1 cellular context compared by ENCODE assay signal in the genomic region with DNA sequence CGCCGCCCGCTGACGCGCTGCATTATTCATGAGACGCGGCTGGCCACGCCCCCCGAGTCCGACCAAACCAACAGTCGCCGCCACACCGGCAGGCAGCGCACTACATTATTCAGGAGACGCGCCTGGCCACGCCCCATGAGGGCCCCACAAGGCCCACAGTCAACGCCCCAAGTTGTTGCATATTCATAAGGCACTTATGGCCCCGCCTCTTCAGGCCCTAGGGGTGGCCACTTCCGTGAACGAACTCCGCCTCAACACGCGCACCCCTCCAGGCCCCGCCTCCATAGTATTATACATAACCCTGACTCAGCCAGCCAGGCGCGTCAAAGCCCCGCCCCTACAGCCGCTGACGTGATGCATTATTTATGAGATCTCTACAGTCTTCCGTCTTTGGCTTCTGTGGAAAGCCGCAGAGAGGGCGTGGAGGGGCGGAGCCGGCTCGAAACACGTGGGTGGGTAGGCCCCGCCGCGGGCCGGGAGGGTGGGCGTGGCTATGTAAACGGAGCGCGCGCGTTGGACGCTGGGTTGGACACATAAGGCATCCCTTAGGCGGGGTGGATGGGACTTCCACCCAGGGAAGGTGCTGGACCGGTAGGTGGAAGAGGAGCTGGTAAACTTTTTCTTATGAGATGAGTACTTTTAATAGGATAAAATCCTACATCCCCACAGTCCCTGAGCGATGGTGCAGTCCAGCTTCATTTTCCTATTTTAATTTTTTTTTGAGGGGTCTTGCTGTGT.
A peak's percentile ranks its signal among the peaks of the same experiment; 100 is the strongest.
TF ChIP-seq lines count a peak whose summit lies in the region.

No MANE protein-coding gene starts in this region.

TF ChIP-seq in H1, 55 proteins besides CTCF, POLR2A, EP300 and RAD21:
- TF ChIP-seq TEAD4 (IDR thresholded peaks at IDR 0.05; ENCODE audit: low read depth, low read length): no peak
- no peak for TF ChIP-seq RBBP5 (IDR thresholded peaks at IDR 0.05; ENCODE audit: borderline replicate concordance, low read depth, low read length)
- TF ChIP-seq KDM1A (IDR thresholded peaks at IDR 0.05; ENCODE audit: borderline replicate concordance, low read length): no peak
- no peak for TF ChIP-seq ZNF274 (IDR thresholded peaks at IDR 0.05; ENCODE audit: borderline replicate concordance, extremely low read depth, low read length)
- TF ChIP-seq CHD2 (IDR thresholded peaks at IDR 0.05; ENCODE audit: low read length): no peak
- TF ChIP-seq, protein P1, sequence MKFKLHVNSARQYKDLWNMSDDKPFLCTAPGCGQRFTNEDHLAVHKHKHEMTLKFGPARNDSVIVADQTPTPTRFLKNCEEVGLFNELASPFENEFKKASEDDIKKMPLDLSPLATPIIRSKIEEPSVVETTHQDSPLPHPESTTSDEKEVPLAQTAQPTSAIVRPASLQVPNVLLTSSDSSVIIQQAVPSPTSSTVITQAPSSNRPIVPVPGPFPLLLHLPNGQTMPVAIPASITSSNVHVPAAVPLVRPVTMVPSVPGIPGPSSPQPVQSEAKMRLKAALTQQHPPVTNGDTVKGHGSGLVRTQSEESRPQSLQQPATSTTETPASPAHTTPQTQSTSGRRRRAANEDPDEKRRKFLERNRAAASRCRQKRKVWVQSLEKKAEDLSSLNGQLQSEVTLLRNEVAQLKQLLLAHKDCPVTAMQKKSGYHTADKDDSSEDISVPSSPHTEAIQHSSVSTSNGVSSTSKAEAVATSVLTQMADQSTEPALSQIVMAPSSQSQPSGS (IDR thresholded peaks at IDR 0.05; ENCODE audit: low read length): 0 out of 2 replicates have a peak, but pooled peaks have one; percentile 44
- TF ChIP-seq TAF1 (IDR thresholded peaks at IDR 0.05; ENCODE audit: low read depth, low read length): peak; percentile 51; the same call in 1 of the 2 replicates
- no peak for TF ChIP-seq CEBPB (IDR thresholded peaks at IDR 0.05; ENCODE audit: low read depth, low read length)
- TF ChIP-seq, protein P2, sequence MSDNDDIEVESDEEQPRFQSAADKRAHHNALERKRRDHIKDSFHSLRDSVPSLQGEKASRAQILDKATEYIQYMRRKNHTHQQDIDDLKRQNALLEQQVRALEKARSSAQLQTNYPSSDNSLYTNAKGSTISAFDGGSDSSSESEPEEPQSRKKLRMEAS (IDR thresholded peaks at IDR 0.05): 0 out of 2 replicates have a peak, but pooled peaks have one; percentile 5
- no peak for TF ChIP-seq NRF1 (IDR thresholded peaks at IDR 0.05; ENCODE audit: low read depth, low read length)
- peak; percentile 97 for TF ChIP-seq POU5F1 (IDR thresholded peaks at IDR 0.05; ENCODE audit: low read depth, low read length)
- no peak for TF ChIP-seq RXRA (IDR thresholded peaks at IDR 0.05; ENCODE audit: insufficient read depth, low read depth, low read length)
- no peak for TF ChIP-seq FOSL1 (IDR thresholded peaks at IDR 0.05; ENCODE audit: insufficient read depth, low read depth, low read length)
- TF ChIP-seq SIX5 (IDR thresholded peaks at IDR 0.05; ENCODE audit: low read depth, low read length): no peak
- no peak for TF ChIP-seq KDM4A (IDR thresholded peaks at IDR 0.05; ENCODE audit: low read depth, low read length, severe bottlenecking)
- TF ChIP-seq TBP (IDR thresholded peaks at IDR 0.05; ENCODE audit: low read depth, low read length): 0 out of 2 replicates have a peak, but pooled peaks have one; percentile 28
- TF ChIP-seq RNF2 (IDR thresholded peaks at IDR 0.05; ENCODE audit: borderline replicate concordance, low read depth, low read length, missing control alignments, poor library complexity, severe bottlenecking): no peak
- TF ChIP-seq MAFK (IDR thresholded peaks at IDR 0.05; ENCODE audit: low read depth, low read length): peak; percentile 32; the same call in 1 of the 2 replicates
- TF ChIP-seq PHF8 (conservative IDR thresholded peaks at IDR 0.05; ENCODE audit: low read depth, low read length): no peak
- TF ChIP-seq SRF (IDR thresholded peaks at IDR 0.05; ENCODE audit: low read depth, low read length): no peak
- no peak for TF ChIP-seq BCL11A (IDR thresholded peaks at IDR 0.05; ENCODE audit: low read depth in 2 of 2, low read length in 2 of 2)
- TF ChIP-seq CHD1 (IDR thresholded peaks at IDR 0.05; ENCODE audit: low read depth, low read length): no peak
- no peak for TF ChIP-seq SAP30 (IDR thresholded peaks at IDR 0.05; ENCODE audit: insufficient read depth, insufficient replicate concordance, low read length)
- peak; percentile 44 for TF ChIP-seq JUND (IDR thresholded peaks at IDR 0.05; ENCODE audit: low read length)
- peak; percentile 57; the same call in 1 of the 2 replicates for TF ChIP-seq SP1 (IDR thresholded peaks at IDR 0.05; ENCODE audit: low read depth, low read length)
- no peak for TF ChIP-seq SP2 (IDR thresholded peaks at IDR 0.05; ENCODE audit: low read length)
- no peak for TF ChIP-seq EZH2 (IDR thresholded peaks at IDR 0.05; ENCODE audit: low read depth, low read length, severe bottlenecking)
- TF ChIP-seq YY1 (IDR thresholded peaks at IDR 0.05; ENCODE audit: low read depth, low read length): no peak
- no peak for TF ChIP-seq TCF12 (IDR thresholded peaks at IDR 0.05; ENCODE audit: low read depth, low read length)
- TF ChIP-seq KDM5A (IDR thresholded peaks at IDR 0.05; ENCODE audit: low read length): no peak
- TF ChIP-seq ASH2L (IDR thresholded peaks at IDR 0.05; ENCODE audit: low read length): no peak
- no peak for TF ChIP-seq BRCA1 (IDR thresholded peaks at IDR 0.05; ENCODE audit: low read depth, low read length)
- TF ChIP-seq SUZ12 (IDR thresholded peaks at IDR 0.05; ENCODE audit: low read length): no peak
- TF ChIP-seq GTF2F1 (IDR thresholded peaks at IDR 0.05; ENCODE audit: borderline replicate concordance, low read depth, low read length): no peak
- TF ChIP-seq JUN (IDR thresholded peaks at IDR 0.05; ENCODE audit: low read depth, low read length): no peak
- TF ChIP-seq HDAC6 (IDR thresholded peaks at IDR 0.05; ENCODE audit: low read depth, low read length): no peak
- TF ChIP-seq POLR2AphosphoS5 (IDR thresholded peaks at IDR 0.05; ENCODE audit: low read depth, low read length): no peak
- TF ChIP-seq, protein P3, sequence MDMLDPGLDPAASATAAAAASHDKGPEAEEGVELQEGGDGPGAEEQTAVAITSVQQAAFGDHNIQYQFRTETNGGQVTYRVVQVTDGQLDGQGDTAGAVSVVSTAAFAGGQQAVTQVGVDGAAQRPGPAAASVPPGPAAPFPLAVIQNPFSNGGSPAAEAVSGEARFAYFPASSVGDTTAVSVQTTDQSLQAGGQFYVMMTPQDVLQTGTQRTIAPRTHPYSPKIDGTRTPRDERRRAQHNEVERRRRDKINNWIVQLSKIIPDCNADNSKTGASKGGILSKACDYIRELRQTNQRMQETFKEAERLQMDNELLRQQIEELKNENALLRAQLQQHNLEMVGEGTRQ (IDR thresholded peaks at IDR 0.05; ENCODE audit: low read length): no peak
- no peak for TF ChIP-seq CBX5 (IDR thresholded peaks at IDR 0.05; ENCODE audit: low read depth, low read length)
- 0 out of 2 replicates have a peak, but pooled peaks have one; percentile 29 for TF ChIP-seq CREB1 (IDR thresholded peaks at IDR 0.05)
- TF ChIP-seq NANOG (IDR thresholded peaks at IDR 0.05; ENCODE audit: insufficient read depth, low read depth, low read length, poor library complexity, severe bottlenecking): no peak
- TF ChIP-seq HDAC2 (IDR thresholded peaks at IDR 0.05; ENCODE audit: borderline replicate concordance in 1 of 2, low read depth in 2 of 2, low read length in 2 of 2): peak in 1 of 2 experiments; percentile 98; a peak in 2 of 4 replicates
- TF ChIP-seq, protein P4, sequence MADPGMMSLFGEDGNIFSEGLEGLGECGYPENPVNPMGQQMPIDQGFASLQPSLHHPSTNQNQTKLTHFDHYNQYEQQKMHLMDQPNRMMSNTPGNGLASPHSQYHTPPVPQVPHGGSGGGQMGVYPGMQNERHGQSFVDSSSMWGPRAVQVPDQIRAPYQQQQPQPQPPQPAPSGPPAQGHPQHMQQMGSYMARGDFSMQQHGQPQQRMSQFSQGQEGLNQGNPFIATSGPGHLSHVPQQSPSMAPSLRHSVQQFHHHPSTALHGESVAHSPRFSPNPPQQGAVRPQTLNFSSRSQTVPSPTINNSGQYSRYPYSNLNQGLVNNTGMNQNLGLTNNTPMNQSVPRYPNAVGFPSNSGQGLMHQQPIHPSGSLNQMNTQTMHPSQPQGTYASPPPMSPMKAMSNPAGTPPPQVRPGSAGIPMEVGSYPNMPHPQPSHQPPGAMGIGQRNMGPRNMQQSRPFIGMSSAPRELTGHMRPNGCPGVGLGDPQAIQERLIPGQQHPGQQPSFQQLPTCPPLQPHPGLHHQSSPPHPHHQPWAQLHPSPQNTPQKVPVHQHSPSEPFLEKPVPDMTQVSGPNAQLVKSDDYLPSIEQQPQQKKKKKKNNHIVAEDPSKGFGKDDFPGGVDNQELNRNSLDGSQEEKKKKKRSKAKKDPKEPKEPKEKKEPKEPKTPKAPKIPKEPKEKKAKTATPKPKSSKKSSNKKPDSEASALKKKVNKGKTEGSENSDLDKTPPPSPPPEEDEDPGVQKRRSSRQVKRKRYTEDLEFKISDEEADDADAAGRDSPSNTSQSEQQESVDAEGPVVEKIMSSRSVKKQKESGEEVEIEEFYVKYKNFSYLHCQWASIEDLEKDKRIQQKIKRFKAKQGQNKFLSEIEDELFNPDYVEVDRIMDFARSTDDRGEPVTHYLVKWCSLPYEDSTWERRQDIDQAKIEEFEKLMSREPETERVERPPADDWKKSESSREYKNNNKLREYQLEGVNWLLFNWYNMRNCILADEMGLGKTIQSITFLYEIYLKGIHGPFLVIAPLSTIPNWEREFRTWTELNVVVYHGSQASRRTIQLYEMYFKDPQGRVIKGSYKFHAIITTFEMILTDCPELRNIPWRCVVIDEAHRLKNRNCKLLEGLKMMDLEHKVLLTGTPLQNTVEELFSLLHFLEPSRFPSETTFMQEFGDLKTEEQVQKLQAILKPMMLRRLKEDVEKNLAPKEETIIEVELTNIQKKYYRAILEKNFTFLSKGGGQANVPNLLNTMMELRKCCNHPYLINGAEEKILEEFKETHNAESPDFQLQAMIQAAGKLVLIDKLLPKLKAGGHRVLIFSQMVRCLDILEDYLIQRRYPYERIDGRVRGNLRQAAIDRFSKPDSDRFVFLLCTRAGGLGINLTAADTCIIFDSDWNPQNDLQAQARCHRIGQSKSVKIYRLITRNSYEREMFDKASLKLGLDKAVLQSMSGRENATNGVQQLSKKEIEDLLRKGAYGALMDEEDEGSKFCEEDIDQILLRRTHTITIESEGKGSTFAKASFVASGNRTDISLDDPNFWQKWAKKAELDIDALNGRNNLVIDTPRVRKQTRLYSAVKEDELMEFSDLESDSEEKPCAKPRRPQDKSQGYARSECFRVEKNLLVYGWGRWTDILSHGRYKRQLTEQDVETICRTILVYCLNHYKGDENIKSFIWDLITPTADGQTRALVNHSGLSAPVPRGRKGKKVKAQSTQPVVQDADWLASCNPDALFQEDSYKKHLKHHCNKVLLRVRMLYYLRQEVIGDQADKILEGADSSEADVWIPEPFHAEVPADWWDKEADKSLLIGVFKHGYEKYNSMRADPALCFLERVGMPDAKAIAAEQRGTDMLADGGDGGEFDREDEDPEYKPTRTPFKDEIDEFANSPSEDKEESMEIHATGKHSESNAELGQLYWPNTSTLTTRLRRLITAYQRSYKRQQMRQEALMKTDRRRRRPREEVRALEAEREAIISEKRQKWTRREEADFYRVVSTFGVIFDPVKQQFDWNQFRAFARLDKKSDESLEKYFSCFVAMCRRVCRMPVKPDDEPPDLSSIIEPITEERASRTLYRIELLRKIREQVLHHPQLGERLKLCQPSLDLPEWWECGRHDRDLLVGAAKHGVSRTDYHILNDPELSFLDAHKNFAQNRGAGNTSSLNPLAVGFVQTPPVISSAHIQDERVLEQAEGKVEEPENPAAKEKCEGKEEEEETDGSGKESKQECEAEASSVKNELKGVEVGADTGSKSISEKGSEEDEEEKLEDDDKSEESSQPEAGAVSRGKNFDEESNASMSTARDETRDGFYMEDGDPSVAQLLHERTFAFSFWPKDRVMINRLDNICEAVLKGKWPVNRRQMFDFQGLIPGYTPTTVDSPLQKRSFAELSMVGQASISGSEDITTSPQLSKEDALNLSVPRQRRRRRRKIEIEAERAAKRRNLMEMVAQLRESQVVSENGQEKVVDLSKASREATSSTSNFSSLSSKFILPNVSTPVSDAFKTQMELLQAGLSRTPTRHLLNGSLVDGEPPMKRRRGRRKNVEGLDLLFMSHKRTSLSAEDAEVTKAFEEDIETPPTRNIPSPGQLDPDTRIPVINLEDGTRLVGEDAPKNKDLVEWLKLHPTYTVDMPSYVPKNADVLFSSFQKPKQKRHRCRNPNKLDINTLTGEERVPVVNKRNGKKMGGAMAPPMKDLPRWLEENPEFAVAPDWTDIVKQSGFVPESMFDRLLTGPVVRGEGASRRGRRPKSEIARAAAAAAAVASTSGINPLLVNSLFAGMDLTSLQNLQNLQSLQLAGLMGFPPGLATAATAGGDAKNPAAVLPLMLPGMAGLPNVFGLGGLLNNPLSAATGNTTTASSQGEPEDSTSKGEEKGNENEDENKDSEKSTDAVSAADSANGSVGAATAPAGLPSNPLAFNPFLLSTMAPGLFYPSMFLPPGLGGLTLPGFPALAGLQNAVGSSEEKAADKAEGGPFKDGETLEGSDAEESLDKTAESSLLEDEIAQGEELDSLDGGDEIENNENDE (IDR thresholded peaks at IDR 0.05; ENCODE audit: insufficient replicate concordance, low read length): no peak
- peak; percentile 90 for TF ChIP-seq BACH1 (IDR thresholded peaks at IDR 0.05; ENCODE audit: low read length)
- TF ChIP-seq RFX5 (IDR thresholded peaks at IDR 0.05; ENCODE audit: borderline replicate concordance, low read depth, low read length): no peak
- TF ChIP-seq SP4 (IDR thresholded peaks at IDR 0.05; ENCODE audit: low read length): peak; percentile 89
- TF ChIP-seq, protein P5, sequence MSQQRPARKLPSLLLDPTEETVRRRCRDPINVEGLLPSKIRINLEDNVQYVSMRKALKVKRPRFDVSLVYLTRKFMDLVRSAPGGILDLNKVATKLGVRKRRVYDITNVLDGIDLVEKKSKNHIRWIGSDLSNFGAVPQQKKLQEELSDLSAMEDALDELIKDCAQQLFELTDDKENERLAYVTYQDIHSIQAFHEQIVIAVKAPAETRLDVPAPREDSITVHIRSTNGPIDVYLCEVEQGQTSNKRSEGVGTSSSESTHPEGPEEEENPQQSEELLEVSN (IDR thresholded peaks at IDR 0.05): no peak
- 0 out of 2 replicates have a peak, but pooled peaks have one; percentile 6 for TF ChIP-seq EGR1 (IDR thresholded peaks at IDR 0.05; ENCODE audit: borderline replicate concordance, low read depth, low read length)
- no peak for TF ChIP-seq TAF7 (optimal IDR thresholded peaks at IDR 0.05; ENCODE audit: borderline replicate concordance, low read depth, low read length)
- no peak for TF ChIP-seq CBX8 (IDR thresholded peaks at IDR 0.05; ENCODE audit: borderline replicate concordance, low read depth, low read length)
- no peak; a peak in 1 of 4 replicates for TF ChIP-seq SIN3A (conservative IDR thresholded peaks at IDR 0.05 in 1 of 2, IDR thresholded peaks at IDR 0.05 in 1 of 2; ENCODE audit: low read depth in 1 of 2, low read length in 2 of 2)
- TF ChIP-seq GABPA (IDR thresholded peaks at IDR 0.05; ENCODE audit: borderline replicate concordance, insufficient read depth, low read length): no peak
- TF ChIP-seq CTBP2 (IDR thresholded peaks at IDR 0.05; ENCODE audit: borderline replicate concordance, insufficient read depth, insufficient read length, low read length): no peak
- TF ChIP-seq SIRT6 (IDR thresholded peaks at IDR 0.05; ENCODE audit: low read length): no peak
- TF ChIP-seq, protein P6, sequence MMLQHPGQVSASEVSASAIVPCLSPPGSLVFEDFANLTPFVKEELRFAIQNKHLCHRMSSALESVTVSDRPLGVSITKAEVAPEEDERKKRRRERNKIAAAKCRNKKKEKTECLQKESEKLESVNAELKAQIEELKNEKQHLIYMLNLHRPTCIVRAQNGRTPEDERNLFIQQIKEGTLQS (IDR thresholded peaks at IDR 0.05; ENCODE audit: insufficient read depth, low read depth, low read length): no peak
